8 cellular contexts compared by ENCODE assay signal in the genomic region with DNA sequence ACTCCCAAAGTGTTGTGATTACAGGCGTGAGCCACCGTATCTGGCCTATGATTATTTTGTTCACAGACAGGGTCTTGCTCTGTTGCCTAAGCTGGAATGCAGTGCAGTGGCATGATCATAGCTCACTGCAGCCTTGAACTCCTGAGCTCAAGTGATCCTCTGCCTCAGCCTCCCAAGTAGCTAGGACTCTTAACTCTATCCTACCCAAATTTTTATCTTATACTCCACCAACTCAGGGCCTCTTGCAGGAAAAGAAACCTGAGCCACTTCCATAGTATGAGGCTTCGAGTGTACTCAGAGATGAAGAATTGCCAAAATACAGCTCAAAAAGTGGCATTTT. TPM values are rescaled to one million over a fixed set of nuclear protein-coding genes. Genes with fewer than 3 reads are reported as not detected.
A peak's percentile ranks its signal among the peaks of the same experiment; 100 is the strongest.
DNase-seq lines count a peak whose midpoint lies in the region; ATAC-seq and TF ChIP-seq lines count a peak whose summit lies in the region.

No MANE protein-coding gene starts in this region.

- peak overlapping the region in 1 of 2 donors; percentile 93 for H3K27ac ChIP-seq in breast epithelium
- peak overlapping the region in 1 of 2 donors; percentile 91 for H3K27ac ChIP-seq in mucosa of rectum (ENCODE audit: low read depth in 2 of 2, low read length in 2 of 2)

- peaks cover 28% of the 10 kb centered on the region for H3K4me1 Mint-ChIP-seq in stimulated activated naive CD8-positive, alpha-beta T cell treated with anti-CD3 and anti-CD28 coated beads, Interleukin-15, Interleukin-2, amounts not matched to agents 100 ng/mL and 50 ng/mL, for 24 hours (ENCODE audit: low read depth)

- no peak for TF ChIP-seq CTCF in breast epithelium (IDR thresholded peaks at IDR 0.05)

- no peaks in the 10 kb centered on the region for H3K36me3 ChIP-seq in breast epithelium
- peaks cover 14 to 20% of the 10 kb centered on the region in 2 donors for H3K36me3 ChIP-seq in mucosa of rectum (ENCODE audit: control insufficient read depth in 2 of 2, insufficient read depth in 2 of 2, low read length in 2 of 2)

- no peak for ATAC-seq in stimulated activated naive CD8-positive, alpha-beta T cell treated with anti-CD3 and anti-CD28 coated beads, Interleukin-15, Interleukin-2, amounts not matched to agents 100 U/mL and 50 U/mL, for 24 hours
- ATAC-seq in GM21390 (IDR thresholded peaks at IDR 0.05; ENCODE audit: unreplicated experiment) = no peak
- no peak for ATAC-seq in GM21447 (IDR thresholded peaks at IDR 0.05; ENCODE audit: unreplicated experiment)

- intact Hi-C loops in breast epithelium (cut with DNase I; ENCODE audit: low total_unique reads) = no loop called here

- H3K4me1 ChIP-seq in breast epithelium (peaks cover 0 to 16% of the 10 kb centered on the region in 2 donors), mucosa of rectum (ENCODE audit: control insufficient read depth in 2 of 2, insufficient read depth in 2 of 2, low read length in 2 of 2) (peaks cover 6 to 11% of the 10 kb centered on the region in 2 donors)

- H3K27me3 Mint-ChIP-seq in stimulated activated naive CD8-positive, alpha-beta T cell treated with anti-CD3 and anti-CD28 coated beads, Interleukin-15, Interleukin-2, amounts not matched to agents 100 ng/mL and 50 ng/mL, for 24 hours = no peaks in the 10 kb centered on the region

- peak overlapping the region; percentile 74 to 90 for H3K9ac ChIP-seq in mucosa of rectum (ENCODE audit: low read depth in 1 of 2, low read length in 2 of 2)

- H3K4me3 ChIP-seq in breast epithelium = peak overlapping the region in 2 of 3 donors; percentile 73 to 76
- peak overlapping the region in 1 of 2 donors; percentile 88 for H3K4me3 ChIP-seq in mucosa of rectum (ENCODE audit: low read length in 2 of 2)

- H3K9me3 ChIP-seq in breast epithelium (no peaks in the 10 kb centered on the region), mucosa of rectum (ENCODE audit: control insufficient read depth in 2 of 2, low read length in 2 of 2) (no peaks in the 10 kb centered on the region)

- no peak for DNase-seq in stimulated activated naive CD8-positive, alpha-beta T cell treated with anti-CD3 and anti-CD28 coated beads, Interleukin-15, Interleukin-2, amounts not matched to agents 100 U/mL and 50 U/mL, for 24 hours
- DNase-seq in breast epithelium (ENCODE audit: low spot score in 2 of 2) (no peak), NOMO-1 treated with DMSO at 0.1 percent for 48 hours (lab: John Stamatoyannopoulos, UW; ENCODE audit: unreplicated experiment) (no peak), NCI-H1930 (lab: John Stamatoyannopoulos, UW) (no peak)

- peak overlapping the region; percentile 90 for H3K4me3 Mint-ChIP-seq in stimulated activated naive CD8-positive, alpha-beta T cell treated with anti-CD3 and anti-CD28 coated beads, Interleukin-15, Interleukin-2, amounts not matched to agents 100 ng/mL and 50 ng/mL, for 24 hours

- H3K27me3 ChIP-seq in breast epithelium = no peaks in the 10 kb centered on the region
- H3K27me3 ChIP-seq in mucosa of rectum (ENCODE audit: control insufficient read depth in 2 of 2, insufficient read depth in 2 of 2, low read length in 2 of 2) = no peaks in the 10 kb centered on the region

- peaks cover 19% of the 10 kb centered on the region for H3K36me3 Mint-ChIP-seq in stimulated activated naive CD8-positive, alpha-beta T cell treated with anti-CD3 and anti-CD28 coated beads, Interleukin-15, Interleukin-2, amounts not matched to agents 100 ng/mL and 50 ng/mL, for 24 hours (ENCODE audit: low read depth)

- TF ChIP-seq POLR2A in breast epithelium (IDR thresholded peaks at IDR 0.05) = no peak

- H3K9me3 Mint-ChIP-seq in stimulated activated naive CD8-positive, alpha-beta T cell treated with anti-CD3 and anti-CD28 coated beads, Interleukin-15, Interleukin-2, amounts not matched to agents 100 ng/mL and 50 ng/mL, for 24 hours = no peaks in the 10 kb centered on the region

- peak overlapping the region; percentile 97 for H3K27ac Mint-ChIP-seq in stimulated activated naive CD8-positive, alpha-beta T cell treated with anti-CD3 and anti-CD28 coated beads, Interleukin-15, Interleukin-2, amounts not matched to agents 100 ng/mL and 50 ng/mL, for 24 hours

RNA-seq across cellular contexts. Expression of gene MMAB, which starts 0.8 kb away (rescaled TPM):
- 10 to 100 TPM; 23.9 to 29.1 (median 28.6) TPM for total RNA-seq in breast epithelium

RNA-seq across cellular contexts. Expression of gene MVK, which starts 1.1 kb away (rescaled TPM):
- total RNA-seq in breast epithelium = 10 to 100 TPM in 2 of 3 donors, 1 to 10 TPM in 1; 8.8 to 18.4 (median 17.6) TPM
